In the genomic region with DNA sequence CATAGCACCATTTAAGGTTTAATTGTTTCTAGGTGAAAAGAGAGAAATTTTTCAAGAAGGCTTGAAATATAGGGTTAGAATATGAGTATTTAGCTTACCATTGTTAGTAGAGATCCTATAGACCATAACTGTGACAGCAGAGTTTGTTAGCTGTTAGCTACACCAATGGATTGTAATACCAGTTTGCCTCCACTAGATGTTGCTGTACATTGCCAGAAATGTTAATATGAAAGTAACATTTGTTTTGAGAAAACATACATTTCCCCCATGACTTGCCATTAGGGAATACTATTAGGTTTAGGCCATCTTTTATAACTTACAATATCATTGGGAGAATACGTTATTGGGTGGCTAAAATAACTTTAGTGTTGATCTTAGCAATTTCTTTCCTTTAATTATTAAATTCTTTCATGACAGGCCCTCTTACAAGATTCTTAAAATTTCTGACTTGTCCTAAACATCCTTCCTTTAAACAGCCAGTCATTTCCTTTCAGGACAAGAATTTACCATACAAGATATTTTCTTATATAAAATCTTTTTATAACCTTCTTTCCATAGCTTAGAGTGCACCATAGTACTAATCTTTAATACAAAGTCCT, we compare ENCODE assay signal across 1 cellular context.
A peak's percentile ranks its signal among the peaks of the same experiment; 100 is the strongest.
TF ChIP-seq lines count a peak whose summit lies in the region.

No MANE protein-coding gene starts in this region.

TF ChIP-seq in K562, 482 proteins besides CTCF, POLR2A, EP300 and RAD21 (continued from another document):
- TF ChIP-seq, protein P1, sequence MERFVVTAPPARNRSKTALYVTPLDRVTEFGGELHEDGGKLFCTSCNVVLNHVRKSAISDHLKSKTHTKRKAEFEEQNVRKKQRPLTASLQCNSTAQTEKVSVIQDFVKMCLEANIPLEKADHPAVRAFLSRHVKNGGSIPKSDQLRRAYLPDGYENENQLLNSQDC (CRISPR knock-in tag; IDR thresholded peaks at IDR 0.05) = no peak
- TF ChIP-seq, protein P2, sequence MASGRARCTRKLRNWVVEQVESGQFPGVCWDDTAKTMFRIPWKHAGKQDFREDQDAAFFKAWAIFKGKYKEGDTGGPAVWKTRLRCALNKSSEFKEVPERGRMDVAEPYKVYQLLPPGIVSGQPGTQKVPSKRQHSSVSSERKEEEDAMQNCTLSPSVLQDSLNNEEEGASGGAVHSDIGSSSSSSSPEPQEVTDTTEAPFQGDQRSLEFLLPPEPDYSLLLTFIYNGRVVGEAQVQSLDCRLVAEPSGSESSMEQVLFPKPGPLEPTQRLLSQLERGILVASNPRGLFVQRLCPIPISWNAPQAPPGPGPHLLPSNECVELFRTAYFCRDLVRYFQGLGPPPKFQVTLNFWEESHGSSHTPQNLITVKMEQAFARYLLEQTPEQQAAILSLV (tag; IDR thresholded peaks at IDR 0.05) = no peak
- TF ChIP-seq, protein P3, sequence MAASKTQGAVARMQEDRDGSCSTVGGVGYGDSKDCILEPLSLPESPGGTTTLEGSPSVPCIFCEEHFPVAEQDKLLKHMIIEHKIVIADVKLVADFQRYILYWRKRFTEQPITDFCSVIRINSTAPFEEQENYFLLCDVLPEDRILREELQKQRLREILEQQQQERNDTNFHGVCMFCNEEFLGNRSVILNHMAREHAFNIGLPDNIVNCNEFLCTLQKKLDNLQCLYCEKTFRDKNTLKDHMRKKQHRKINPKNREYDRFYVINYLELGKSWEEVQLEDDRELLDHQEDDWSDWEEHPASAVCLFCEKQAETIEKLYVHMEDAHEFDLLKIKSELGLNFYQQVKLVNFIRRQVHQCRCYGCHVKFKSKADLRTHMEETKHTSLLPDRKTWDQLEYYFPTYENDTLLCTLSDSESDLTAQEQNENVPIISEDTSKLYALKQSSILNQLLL (CRISPR knock-in tag; IDR thresholded peaks at IDR 0.05; ENCODE audit: borderline replicate concordance) = no peak
- TF ChIP-seq KAT8 (IDR thresholded peaks at IDR 0.05; ENCODE audit: low read depth) (no peak), PPARD (CRISPR knock-in tag; IDR thresholded peaks at IDR 0.05) (no peak), JUND (IDR thresholded peaks at IDR 0.05; ENCODE audit: borderline replicate concordance, low read depth, low read length) (0 out of 2 replicates have a peak, but pooled peaks have one; percentile 14), JUND (tag; IDR thresholded peaks at IDR 0.05; ENCODE audit: borderline replicate concordance, low read depth, low read length) (no peak), NCOA4 (IDR thresholded peaks at IDR 0.05; ENCODE audit: partially characterized antibody) (no peak), ZNF146 (CRISPR knock-in tag; IDR thresholded peaks at IDR 0.05; ENCODE audit: unreplicated experiment) (no peak), SREBF1 (IDR thresholded peaks at IDR 0.05; ENCODE audit: borderline replicate concordance, low read depth, low read length) (no peak), ZNF133 (CRISPR knock-in tag; IDR thresholded peaks at IDR 0.05) (no peak), HNRNPK (IDR thresholded peaks at IDR 0.05; ENCODE audit: low read depth, low read length, poor library complexity, severe bottlenecking) (no peak), KLF1 (tag; IDR thresholded peaks at IDR 0.05) (no peak), MEIS2 (IDR thresholded peaks at IDR 0.05; ENCODE audit: partially characterized antibody) (peak; percentile 8), CBX5 (IDR thresholded peaks at IDR 0.05; ENCODE audit: borderline replicate concordance, low read depth) (0 out of 2 replicates have a peak, but pooled peaks have one; percentile 16), NR2F6 (CRISPR knock-in tag; IDR thresholded peaks at IDR 0.05) (no peak), TEAD1 (CRISPR knock-in tag; IDR thresholded peaks at IDR 0.05) (no peak), SMC3 (conservative IDR thresholded peaks at IDR 0.05; ENCODE audit: insufficient read depth, low read depth, low read length) (peak; percentile 55), POLR2AphosphoS5 (IDR thresholded peaks at IDR 0.05; ENCODE audit: control insufficient read depth, insufficient read depth, low read depth, low read length) (no peak), CBFA2T3 (IDR thresholded peaks at IDR 0.05) (no peak), ZBTB8A (IDR thresholded peaks at IDR 0.05; ENCODE audit: partially characterized antibody) (peak; percentile 29), RBFOX2 (IDR thresholded peaks at IDR 0.05; ENCODE audit: low read depth, low read length) (no peak), ZNF121 (CRISPR knock-in tag; conservative IDR thresholded peaks at IDR 0.05) (peak; percentile 49), STAT5B (CRISPR knock-in tag; IDR thresholded peaks at IDR 0.05) (no peak)
- TF ChIP-seq, protein P4, sequence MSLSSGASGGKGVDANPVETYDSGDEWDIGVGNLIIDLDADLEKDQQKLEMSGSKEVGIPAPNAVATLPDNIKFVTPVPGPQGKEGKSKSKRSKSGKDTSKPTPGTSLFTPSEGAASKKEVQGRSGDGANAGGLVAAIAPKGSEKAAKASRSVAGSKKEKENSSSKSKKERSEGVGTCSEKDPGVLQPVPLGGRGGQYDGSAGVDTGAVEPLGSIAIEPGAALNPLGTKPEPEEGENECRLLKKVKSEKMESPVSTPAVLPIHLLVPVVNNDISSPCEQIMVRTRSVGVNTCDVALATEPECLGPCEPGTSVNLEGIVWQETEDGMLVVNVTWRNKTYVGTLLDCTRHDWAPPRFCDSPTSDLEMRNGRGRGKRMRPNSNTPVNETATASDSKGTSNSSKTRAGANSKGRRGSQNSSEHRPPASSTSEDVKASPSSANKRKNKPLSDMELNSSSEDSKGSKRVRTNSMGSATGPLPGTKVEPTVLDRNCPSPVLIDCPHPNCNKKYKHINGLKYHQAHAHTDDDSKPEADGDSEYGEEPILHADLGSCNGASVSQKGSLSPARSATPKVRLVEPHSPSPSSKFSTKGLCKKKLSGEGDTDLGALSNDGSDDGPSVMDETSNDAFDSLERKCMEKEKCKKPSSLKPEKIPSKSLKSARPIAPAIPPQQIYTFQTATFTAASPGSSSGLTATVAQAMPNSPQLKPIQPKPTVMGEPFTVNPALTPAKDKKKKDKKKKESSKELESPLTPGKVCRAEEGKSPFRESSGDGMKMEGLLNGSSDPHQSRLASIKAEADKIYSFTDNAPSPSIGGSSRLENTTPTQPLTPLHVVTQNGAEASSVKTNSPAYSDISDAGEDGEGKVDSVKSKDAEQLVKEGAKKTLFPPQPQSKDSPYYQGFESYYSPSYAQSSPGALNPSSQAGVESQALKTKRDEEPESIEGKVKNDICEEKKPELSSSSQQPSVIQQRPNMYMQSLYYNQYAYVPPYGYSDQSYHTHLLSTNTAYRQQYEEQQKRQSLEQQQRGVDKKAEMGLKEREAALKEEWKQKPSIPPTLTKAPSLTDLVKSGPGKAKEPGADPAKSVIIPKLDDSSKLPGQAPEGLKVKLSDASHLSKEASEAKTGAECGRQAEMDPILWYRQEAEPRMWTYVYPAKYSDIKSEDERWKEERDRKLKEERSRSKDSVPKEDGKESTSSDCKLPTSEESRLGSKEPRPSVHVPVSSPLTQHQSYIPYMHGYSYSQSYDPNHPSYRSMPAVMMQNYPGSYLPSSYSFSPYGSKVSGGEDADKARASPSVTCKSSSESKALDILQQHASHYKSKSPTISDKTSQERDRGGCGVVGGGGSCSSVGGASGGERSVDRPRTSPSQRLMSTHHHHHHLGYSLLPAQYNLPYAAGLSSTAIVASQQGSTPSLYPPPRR (CRISPR knock-in tag; IDR thresholded peaks at IDR 0.05; ENCODE audit: borderline replicate concordance) = no peak
- TF ChIP-seq, protein P5, sequence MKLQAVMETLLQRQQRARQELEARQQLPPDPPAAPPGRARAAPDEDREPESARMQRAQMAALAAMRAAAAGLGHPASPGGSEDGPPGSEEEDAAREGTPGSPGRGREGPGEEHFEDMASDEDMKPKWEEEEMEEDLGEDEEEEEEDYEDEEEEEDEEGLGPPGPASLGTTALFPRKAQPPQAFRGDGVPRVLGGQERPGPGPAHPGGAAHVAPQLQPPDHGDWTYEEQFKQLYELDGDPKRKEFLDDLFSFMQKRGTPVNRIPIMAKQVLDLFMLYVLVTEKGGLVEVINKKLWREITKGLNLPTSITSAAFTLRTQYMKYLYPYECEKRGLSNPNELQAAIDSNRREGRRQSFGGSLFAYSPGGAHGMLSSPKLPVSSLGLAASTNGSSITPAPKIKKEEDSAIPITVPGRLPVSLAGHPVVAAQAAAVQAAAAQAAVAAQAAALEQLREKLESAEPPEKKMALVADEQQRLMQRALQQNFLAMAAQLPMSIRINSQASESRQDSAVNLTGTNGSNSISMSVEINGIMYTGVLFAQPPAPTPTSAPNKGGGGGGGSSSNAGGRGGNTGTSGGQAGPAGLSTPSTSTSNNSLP (IDR thresholded peaks at IDR 0.05; ENCODE audit: borderline replicate concordance, low read depth, low read length) = 0 out of 2 replicates have a peak, but pooled peaks have one; percentile 34
- TF ChIP-seq, protein P6, sequence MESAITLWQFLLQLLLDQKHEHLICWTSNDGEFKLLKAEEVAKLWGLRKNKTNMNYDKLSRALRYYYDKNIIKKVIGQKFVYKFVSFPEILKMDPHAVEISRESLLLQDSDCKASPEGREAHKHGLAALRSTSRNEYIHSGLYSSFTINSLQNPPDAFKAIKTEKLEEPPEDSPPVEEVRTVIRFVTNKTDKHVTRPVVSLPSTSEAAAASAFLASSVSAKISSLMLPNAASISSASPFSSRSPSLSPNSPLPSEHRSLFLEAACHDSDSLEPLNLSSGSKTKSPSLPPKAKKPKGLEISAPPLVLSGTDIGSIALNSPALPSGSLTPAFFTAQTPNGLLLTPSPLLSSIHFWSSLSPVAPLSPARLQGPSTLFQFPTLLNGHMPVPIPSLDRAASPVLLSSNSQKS (CRISPR knock-in tag; IDR thresholded peaks at IDR 0.05) = no peak
TF ChIP-seq in K562: peak in this region for 13.
